ENCODE assay signal across 19 cellular contexts in the genomic region with DNA sequence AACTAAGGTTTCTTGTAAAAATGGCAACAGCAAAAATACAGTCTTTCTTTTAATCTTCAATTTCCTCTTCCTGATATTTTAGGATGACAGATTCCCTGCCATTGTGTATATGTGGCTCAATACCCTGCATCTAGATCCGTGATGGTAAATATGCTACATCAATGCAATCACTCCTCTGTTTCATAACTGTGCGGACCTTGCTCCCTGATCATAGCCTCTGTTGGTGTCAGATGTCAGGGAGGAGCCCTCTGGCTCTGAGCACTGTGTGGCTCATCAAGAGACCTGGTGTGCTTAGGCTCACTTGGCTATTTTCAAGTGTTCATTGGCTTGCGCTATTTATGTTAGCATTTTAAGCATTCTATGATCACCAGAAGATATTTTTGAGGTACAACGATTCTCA. TPM values are rescaled to one million over a fixed set of nuclear protein-coding genes. Genes with fewer than 3 reads are reported as not detected.
A peak's percentile ranks its signal among the peaks of the same experiment; 100 is the strongest.
DNase-seq lines count a peak whose midpoint lies in the region; ATAC-seq and TF ChIP-seq lines count a peak whose summit lies in the region.
"Had no signal": no experiment of that assay in that cellular context is flagged by ENCODE, and none has a peak within 500 bp of the region (broad histone marks: within the 10 kb centered on the region; RNA-seq: fewer than 3 reads in every experiment).

No MANE protein-coding gene starts in this region.

- no peak for ATAC-seq in GM18873 (IDR thresholded peaks at IDR 0.05; ENCODE audit: low FRiP score, unreplicated experiment)
- ATAC-seq in GM21381 (IDR thresholded peaks at IDR 0.05; ENCODE audit: unreplicated experiment) = no peak
- ATAC-seq: psoas muscle had no signal

- WGBS in mammary epithelial cell (ENCODE audit: low coverage, missing lambda C conversion rate) = 68% methylated on average over 4 of the region's 4 CpGs
- 75% methylated on average over 4 of the region's 4 CpGs for WGBS in liver

- H3K4me3 ChIP-seq in mammary epithelial cell (replicated peaks in 1 of 3; ENCODE audit: insufficient read depth in 1 of 3, low read depth in 2 of 3, low read length in 3 of 3) (peak overlapping the region in 1 of 3 experiments; percentile 21), liver (ENCODE audit: low read depth in 1 of 3, low read length in 3 of 3) (no peak overlapping the region)
- H3K4me3 ChIP-seq: BLaER1 treated with 17β-estradiol and CSF1 and Interleukin-3, amounts not matched to agents 10 nM and 100 nM; psoas muscle; testis had no signal

- BruUV-seq in Calu3 (replicated peaks; lab: Mats Ljungman, UMichigan) = no TSS peak
- BruUV-seq in mammary epithelial cell (replicated peaks; lab: Mats Ljungman, UMichigan) = no TSS peak

- in situ Hi-C loops in mammary epithelial cell (cut with MboI; ENCODE audit: low sequenced_read_pairs in 2 of 2) = loop anchor here (10.0 kb wide), 2 partner anchors 110 to 220 kb away; partner anchors contain the start of gene AGR2 (in 1 of the 2)

- H3K9me3 Mint-ChIP-seq in Calu3 (ENCODE audit: low read depth, unreplicated experiment) = peaks cover 2% of the 10 kb centered on the region
- H3K9me3 Mint-ChIP-seq: activated naive CD8-positive, alpha-beta T cell treated with anti-CD3 and anti-CD28 coated beads, Interleukin-2, amount 10 ng/mL, durations not matched to agents 7 days and 5 days had no signal

- no peaks in the 10 kb centered on the region for H4K20me1 ChIP-seq in mammary epithelial cell (ENCODE audit: insufficient read depth, low read length)
- H4K20me1 ChIP-seq: BLaER1 treated with 17β-estradiol and CSF1 and Interleukin-3, amounts not matched to agents 10 nM and 100 nM had no signal

- no peaks in the 10 kb centered on the region for H3K79me2 ChIP-seq in mammary epithelial cell (ENCODE audit: insufficient read depth, low read length)

- H3K9ac ChIP-seq in mammary epithelial cell (ENCODE audit: insufficient read depth, low read length) (no peak overlapping the region), liver (ENCODE audit: low read depth in 1 of 2, low read length in 2 of 2) (no peak overlapping the region)
- H3K9ac ChIP-seq: BLaER1 treated with 17β-estradiol and CSF1 and Interleukin-3, amounts not matched to agents 10 nM and 100 nM had no signal

- peak overlapping the region; percentile 28 for H3K4me3 Mint-ChIP-seq in Calu3 (ENCODE audit: low read depth, unreplicated experiment)
- H3K4me3 Mint-ChIP-seq: activated naive CD8-positive, alpha-beta T cell treated with anti-CD3 and anti-CD28 coated beads, Interleukin-2, amount 10 ng/mL, durations not matched to agents 7 days and 5 days; immature natural killer cell; nephron progenitor cell had no signal

- DNase-seq in Calu3 = peak; percentile 61
- peak; percentile 16 for DNase-seq in NCI-H226
- DNase-seq in mammary epithelial cell = peak; percentile 38
- DNase-seq in GM20000 (ENCODE audit: low spot score) = no peak
- no peak for DNase-seq in NCI-H748 (lab: John Stamatoyannopoulos, UW; ENCODE audit: unreplicated experiment)
- DNase-seq: activated naive CD8-positive, alpha-beta T cell treated with anti-CD3 and anti-CD28 coated beads, Interleukin-2, amount 10 ng/mL, durations not matched to agents 7 days and 5 days; GOT3; immature natural killer cell; KBM-7; NCI-H1092 treated with DMSO at 0.1 percent for 48 hours; NCI-H2081 treated with DMSO at 0.1 percent for 48 hours; nephron progenitor cell; psoas muscle; testis had no signal

- H3K9me3 ChIP-seq in mammary epithelial cell (replicated peaks; ENCODE audit: insufficient read depth, low read length) (no peaks in the 10 kb centered on the region), liver (ENCODE audit: control insufficient read depth in 4 of 4, low read length in 3 of 4) (no peaks in the 10 kb centered on the region)
- H3K9me3 ChIP-seq: psoas muscle, testis had no signal

- no peaks in the 10 kb centered on the region for H3K27me3 Mint-ChIP-seq in Calu3 (ENCODE audit: unreplicated experiment)

- peak overlapping the region; percentile 81 for H3K27ac Mint-ChIP-seq in Calu3 (ENCODE audit: unreplicated experiment)
- H3K27ac Mint-ChIP-seq: activated naive CD8-positive, alpha-beta T cell treated with anti-CD3 and anti-CD28 coated beads, Interleukin-2, amount 10 ng/mL, durations not matched to agents 7 days and 5 days; immature natural killer cell had no signal

- CTCF ChIA-PET in Calu3 (lab: Charles Lee) (interaction anchor here (0.8 to 1.9 kb wide), 3 partner anchors 23 to 219 kb away, joined by 3 to 6 read pairs (median 4); no protein-coding TSS in a partner anchor), mammary epithelial cell (lab: Charles Lee; ENCODE audit: low non-redundant PET) (no interaction called here)

- TF ChIP-seq CTCF in Calu3 (IDR thresholded peaks at IDR 0.05; ENCODE audit: unreplicated experiment) (no peak), mammary epithelial cell (conservative IDR thresholded peaks at IDR 0.05 in 1 of 2, IDR thresholded peaks at IDR 0.05 in 1 of 2; ENCODE audit: extremely low read depth in 1 of 2, insufficient read depth in 1 of 2, low read depth in 1 of 2, low read length in 2 of 2) (no peak), liver (IDR thresholded peaks at IDR 0.05; ENCODE audit: low read depth, low read length, missing input control) (no peak), GM20000 (IDR thresholded peaks at IDR 0.05; ENCODE audit: extremely low read depth, missing control alignments) (no peak)

- H3K4me1 ChIP-seq in mammary epithelial cell (ENCODE audit: insufficient read depth, low read length) (peaks cover 33% of the 10 kb centered on the region), liver (ENCODE audit: control insufficient read depth in 4 of 4, insufficient read depth in 4 of 4, low read length in 3 of 4) (no peaks in the 10 kb centered on the region)
- H3K4me1 ChIP-seq: psoas muscle, testis had no signal

- H3K27ac ChIP-seq in mammary epithelial cell (ENCODE audit: insufficient read depth, low read depth, low read length) (peak overlapping the region; percentile 24), liver (ENCODE audit: low read depth in 1 of 2, low read length in 2 of 2) (no peak overlapping the region)
- H3K27ac ChIP-seq: BLaER1 treated with 17β-estradiol and CSF1 and Interleukin-3, amounts not matched to agents 10 nM and 100 nM; psoas muscle; testis had no signal

- intact Hi-C loops in Calu3 (cut with micrococcal nuclease; ENCODE audit: unreplicated experiment) = loop anchor here (5.0 kb wide), 1 partner anchor 32 kb away; the partner anchor contains the start of gene AGR3
- intact Hi-C loops in mammary epithelial cell (cut with micrococcal nuclease) = loop anchor here (2.0 to 10.0 kb wide), 2 partner anchors 110 to 800 kb away; partner anchors contain the start of gene AGR2

- no peak for TF ChIP-seq RAD21 in liver (IDR thresholded peaks at IDR 0.05)

- peaks cover 11% of the 10 kb centered on the region for H3K36me3 Mint-ChIP-seq in Calu3 (ENCODE audit: insufficient read depth, unreplicated experiment)
- H3K36me3 Mint-ChIP-seq: activated naive CD8-positive, alpha-beta T cell treated with anti-CD3 and anti-CD28 coated beads, Interleukin-2, amount 10 ng/mL, durations not matched to agents 7 days and 5 days; immature natural killer cell had no signal

- H3K27me3 ChIP-seq in mammary epithelial cell (ENCODE audit: insufficient read depth, low read length) (no peaks in the 10 kb centered on the region), liver (ENCODE audit: control insufficient read depth in 4 of 4, insufficient read depth in 4 of 4, low read length in 3 of 4) (no peaks in the 10 kb centered on the region)
- H3K27me3 ChIP-seq: BLaER1 treated with 17β-estradiol and CSF1 and Interleukin-3, amounts not matched to agents 10 nM and 100 nM; testis had no signal

- H3K36me3 ChIP-seq in mammary epithelial cell (ENCODE audit: insufficient read depth, low read length) (no peaks in the 10 kb centered on the region), liver (ENCODE audit: control insufficient read depth in 4 of 4, insufficient read depth in 3 of 4, low read depth in 1 of 4, low read length in 3 of 4) (no peaks in the 10 kb centered on the region)
- H3K36me3 ChIP-seq: BLaER1 treated with 17β-estradiol and CSF1 and Interleukin-3, amounts not matched to agents 10 nM and 100 nM had no signal

- dilution Hi-C loops in mammary epithelial cell (cut with HindIII; ENCODE audit: low sequenced_read_pairs) = no loop called here

- peak overlapping the region; percentile 77 for H3K4me2 ChIP-seq in mammary epithelial cell (ENCODE audit: insufficient read depth, low read depth, low read length)
- H3K4me2 ChIP-seq: BLaER1 treated with 17β-estradiol and CSF1 and Interleukin-3, amounts not matched to agents 10 nM and 100 nM had no signal

- peak overlapping the region; percentile 29 for H2AFZ ChIP-seq in mammary epithelial cell (ENCODE audit: low read depth, low read length)

- H3K4me1 Mint-ChIP-seq in Calu3 (ENCODE audit: low read depth, unreplicated experiment) = peaks cover 59% of the 10 kb centered on the region
- H3K4me1 Mint-ChIP-seq: immature natural killer cell had no signal

TF ChIP-seq in liver, 16 proteins besides CTCF, POLR2A, EP300 and RAD21:
- TF ChIP-seq HNF4A (conservative IDR thresholded peaks at IDR 0.05) = peak; percentile 55 to 56
- TF ChIP-seq ATF3 (IDR thresholded peaks at IDR 0.05) = no peak
TF ChIP-seq in liver: peak in this region for 1.

RNA-seq across cellular contexts. Expression of gene AGR3, which starts 33.0 kb away (rescaled TPM):
- 8.4 and 11.0 TPM in 2 replicates for total RNA-seq in Calu3 (2022)
- not detected for total RNA-seq in mammary epithelial cell
- not detected for polyA plus RNA-seq in mammary epithelial cell
- polyA minus RNA-seq in mammary epithelial cell = not detected
- total RNA-seq in liver = not detected
- polyA plus RNA-seq in liver = not detected
- total RNA-seq: activated naive CD8-positive, alpha-beta T cell treated with anti-CD3 and anti-CD28 coated beads, Interleukin-2, amount 10 ng/mL, durations not matched to agents 7 days and 5 days; psoas muscle; T-helper 2 cell treated with Interferon-gamma antibody and Interleukin-4, amounts not matched to agents 100 ng/mL and 5 ng/mL, for 36 hours; testis had no signal
- polyA plus RNA-seq: immature natural killer cell had no signal

Comparison
In these comparisons a context has a peak if more than half of its experiments do, and no peak if none do; other contexts are left out.
1. DNase-seq: peak in Calu3 (single experiment), NCI-H226 (single experiment) and mammary epithelial cell (single experiment); none in GM20000 (single experiment) and NCI-H748 (single experiment).